Comparison of ENCODE assay signal across 10 cellular contexts in the genomic region with DNA sequence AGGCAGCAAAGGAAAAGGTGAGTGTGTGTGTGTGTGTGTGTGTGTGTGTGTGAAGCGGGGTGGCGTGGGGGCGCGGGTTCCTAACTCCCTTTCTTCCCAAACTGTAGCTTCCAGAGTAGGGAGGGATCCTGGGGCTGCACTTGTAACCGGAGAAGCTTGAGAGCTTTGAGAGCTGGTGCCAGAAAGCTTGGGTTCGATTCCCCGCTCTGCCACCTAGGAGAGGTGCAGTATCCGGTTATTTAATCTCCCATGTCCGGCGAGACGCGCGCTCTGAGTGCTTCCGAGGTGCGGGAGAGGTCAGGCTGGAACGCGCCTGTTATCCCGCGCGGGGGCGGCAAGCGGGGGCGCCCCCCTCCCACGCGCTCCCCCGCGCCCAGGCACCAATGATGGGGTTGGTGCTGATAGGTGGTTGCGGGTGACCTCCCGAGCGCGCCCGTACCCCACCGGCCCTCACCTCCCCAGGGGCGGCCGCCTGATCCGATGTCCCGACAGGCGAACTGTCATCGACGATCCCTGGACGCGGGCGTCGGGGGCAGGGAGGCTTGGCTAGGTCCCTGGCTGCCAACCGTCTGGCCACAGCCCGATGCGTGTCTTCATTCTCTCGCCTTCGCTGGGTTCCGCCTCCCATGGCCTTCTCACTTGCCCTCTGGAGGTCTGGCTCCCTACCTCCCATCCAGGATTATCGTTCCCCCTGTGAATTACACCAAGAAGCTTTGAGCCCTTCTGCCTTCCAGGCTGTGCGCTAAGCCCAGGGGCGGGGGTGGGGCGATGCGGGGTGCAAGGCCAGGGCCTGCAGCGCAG. TPM values are rescaled to one million over a fixed set of nuclear protein-coding genes. Genes with fewer than 3 reads are reported as not detected.
A peak's percentile ranks its signal among the peaks of the same experiment; 100 is the strongest.
DNase-seq lines count a peak whose midpoint lies in the region; ATAC-seq and TF ChIP-seq lines count a peak whose summit lies in the region.
"Had no signal": no experiment of that assay in that cellular context is flagged by ENCODE, and none has a peak within 500 bp of the region (broad histone marks: within the 10 kb centered on the region; RNA-seq: fewer than 3 reads in every experiment).

No MANE protein-coding gene starts in this region.

- 13 to 38% methylated on average over 11 to 56 of the region's 56 CpGs for WGBS in testis, 2 donors

- no peak for TF ChIP-seq POLR2A in testis (IDR thresholded peaks at IDR 0.05)

- intact Hi-C loops in testis (cut with DNase I; ENCODE audit: low total_unique reads): no loop called here

- H3K4me3 Mint-ChIP-seq in memory B cell: peak overlapping the region; percentile 74

- no peak overlapping the region for H3K27ac ChIP-seq in duodenal mucosa (ENCODE audit: low read depth, low read length)
- no peak overlapping the region for H3K27ac ChIP-seq in testis
- H3K27ac ChIP-seq: A549 had no signal

- H3K36me3 ChIP-seq in duodenal mucosa (ENCODE audit: control insufficient read depth in 1 of 2, insufficient read depth in 2 of 2, low read length in 2 of 2): no peaks in the 10 kb centered on the region
- no peaks in the 10 kb centered on the region for H3K36me3 ChIP-seq in testis (ENCODE audit: low read depth, missing control alignments)

- H3K4me3 ChIP-seq in duodenal mucosa (ENCODE audit: low read depth in 1 of 2, low read length in 2 of 2) (peak overlapping the region; percentile 43 to 53), testis (peak overlapping the region; percentile 39 to 53)
- H3K4me3 ChIP-seq: A549 had no signal

- H3K9ac ChIP-seq in duodenal mucosa (ENCODE audit: low read depth in 1 of 2, low read length in 2 of 2): no peak overlapping the region

- H3K9me3 Mint-ChIP-seq in memory B cell: no peaks in the 10 kb centered on the region

- H3K9me3 ChIP-seq in duodenal mucosa (ENCODE audit: control insufficient read depth in 1 of 2, low read length in 2 of 2) (no peaks in the 10 kb centered on the region), testis (no peaks in the 10 kb centered on the region)
- H3K9me3 ChIP-seq: A549 had no signal

- H3K36me3 Mint-ChIP-seq in memory B cell: no peaks in the 10 kb centered on the region

- DNase-seq in NOMO-1 (lab: John Stamatoyannopoulos, UW; ENCODE audit: unreplicated experiment in 2 of 2): peak; percentile 8 to 53
- no peak for DNase-seq in NOMO-1 treated with dmso at 0.1 percent for 144 hours (lab: John Stamatoyannopoulos, UW; ENCODE audit: unreplicated experiment)
- DNase-seq in memory B cell (ENCODE audit: low spot score in 2 of 2): no peak
- DNase-seq in testis: no peak
- no peak for DNase-seq in activated CD4-positive, alpha-beta T cell treated with anti-CD3 and anti-CD28 coated beads, Interleukin-2, amount 50 U/mL, for 48 hours
- no peak for DNase-seq in NCI-H2107 (lab: John Stamatoyannopoulos, UW)
- DNase-seq: NCI-H446 treated with DMSO at 0.1 percent for 48 hours had no signal

- H3K4me1 Mint-ChIP-seq in memory B cell: peaks cover 5% of the 10 kb centered on the region

- no peak for TF ChIP-seq CTCF in testis (IDR thresholded peaks at IDR 0.05)

- H3K27ac Mint-ChIP-seq in memory B cell: peak overlapping the region; percentile 45

- ATAC-seq in memory B cell (ENCODE audit: low read depth): peak; percentile 35
- ATAC-seq in HG03520 (IDR thresholded peaks at IDR 0.05; ENCODE audit: unreplicated experiment): no peak

- peaks cover 9% of the 10 kb centered on the region for H3K27me3 Mint-ChIP-seq in memory B cell

- H3K27me3 ChIP-seq in duodenal mucosa (ENCODE audit: control insufficient read depth in 1 of 2, insufficient read depth in 2 of 2, low read length in 2 of 2) (peaks cover 0 to 10% of the 10 kb centered on the region in 2 donors), testis (no peaks in the 10 kb centered on the region)

- no peaks in the 10 kb centered on the region for H3K4me1 ChIP-seq in duodenal mucosa (ENCODE audit: control insufficient read depth in 1 of 2, insufficient read depth in 2 of 2, low read length in 2 of 2)
- H3K4me1 ChIP-seq in testis: no peaks in the 10 kb centered on the region
- H3K4me1 ChIP-seq: A549 had no signal

RNA-seq across cellular contexts. Expression of gene RACGAP1, which starts 7.4 kb away (rescaled TPM):
- 10 to 100 TPM; 48.1 to 60.6 TPM for total RNA-seq in testis
- polyA plus RNA-seq in testis (ENCODE audit: insufficient read depth, low read depth, low replicate concordance): 118 TPM

RNA-seq across cellular contexts. Expression of gene ASIC1, which starts 24.7 kb away (rescaled TPM):
- 1 to 10 TPM; 1.9 to 3.5 TPM for total RNA-seq in testis
- polyA plus RNA-seq in testis (ENCODE audit: insufficient read depth, low read depth, low replicate concordance): 2.7 TPM

RNA-seq across cellular contexts. Expression of gene SMARCD1, which starts 52.4 kb away (rescaled TPM):
- 10 to 100 TPM; 87.6 to 99.0 TPM for total RNA-seq in testis
- 67.3 TPM for polyA plus RNA-seq in testis (ENCODE audit: insufficient read depth, low read depth, low replicate concordance)

RNA-seq across cellular contexts. Expression of gene AQP6, which starts 60.0 kb away (rescaled TPM):
- 1 to 10 TPM; 1.7 to 2.2 TPM for total RNA-seq in testis
- 3.1 TPM for polyA plus RNA-seq in testis (ENCODE audit: insufficient read depth, low read depth, low replicate concordance)

Comparison
In these comparisons a context has a peak if more than half of its experiments do, and no peak if none do; other contexts are left out.
1. DNase-seq: peak in NOMO-1 (2 of 2); none in NOMO-1 treated with dmso at 0.1 percent for 144 hours (single experiment), memory B cell (0 of 2), testis (single experiment), activated CD4-positive, alpha-beta T cell treated with anti-CD3 and anti-CD28 coated beads, Interleukin-2, amount 50 U/mL, for 48 hours (0 of 2) and NCI-H2107 (single experiment).